25 cellular contexts compared by ENCODE assay signal in genomic region chr6:131073577-131073976, GRCh38.
"Had no signal": no experiment of that assay in that cellular context is flagged by ENCODE, and none has a peak within 500 bp of the region (broad histone marks: within the 10 kb centered on the region; RNA-seq: fewer than 3 reads in every experiment).

No MANE protein-coding gene starts in this region.

- H3K27me3 Mint-ChIP-seq: activated CD8-positive, alpha-beta memory T cell treated with anti-CD3 and anti-CD28 coated beads, Interleukin-2, amount 10 ng/mL, durations not matched to agents 7 days and 5 days; naive thymus-derived CD8-positive, alpha-beta T cell had no signal

- H3K27ac Mint-ChIP-seq: activated CD8-positive, alpha-beta memory T cell treated with anti-CD3 and anti-CD28 coated beads, Interleukin-2, amount 10 ng/mL, durations not matched to agents 7 days and 5 days; activated naive CD4-positive, alpha-beta T cell treated with anti-CD3 and anti-CD28 coated beads, Interleukin-2, amount 50 U/mL, for 72 hours; naive thymus-derived CD8-positive, alpha-beta T cell; T-helper 17 cell had no signal

- H3K36me3 Mint-ChIP-seq: activated CD8-positive, alpha-beta memory T cell treated with anti-CD3 and anti-CD28 coated beads, Interleukin-2, amount 10 ng/mL, durations not matched to agents 7 days and 5 days; activated naive CD4-positive, alpha-beta T cell treated with anti-CD3 and anti-CD28 coated beads, Interleukin-2, amount 50 U/mL, for 72 hours; naive thymus-derived CD8-positive, alpha-beta T cell had no signal

- ATAC-seq: activated CD8-positive, alpha-beta memory T cell treated with anti-CD3 and anti-CD28 coated beads, Interleukin-2, amount 10 ng/mL, durations not matched to agents 7 days and 5 days; body of pancreas; left lung; lower lobe of right lung; naive thymus-derived CD8-positive, alpha-beta T cell; pancreas; T-helper 17 cell had no signal

- DNase-seq: activated CD4-positive, alpha-beta T cell treated with anti-CD3 and anti-CD28 coated beads, Interleukin-2, amount 50 U/mL, for 4 hours; activated CD8-positive, alpha-beta memory T cell treated with anti-CD3 and anti-CD28 coated beads, Interleukin-2, amount 10 ng/mL, durations not matched to agents 7 days and 5 days; activated effector memory CD4-positive, alpha-beta T cell treated with anti-CD3 and anti-CD28 coated beads, Interleukin-2, amount 50 U/mL, for 16 hours; adrenal gland; aorta; body of pancreas; colonic mucosa; effector CD8-positive, alpha-beta T cell; esophagus squamous epithelium; kidney glomerular epithelial cell; left lung; lower lobe of right lung; mesenchymal stem cell; naive thymus-derived CD8-positive, alpha-beta T cell; nucleus accumbens; pancreas; retina; SK-N-SH; stimulated activated CD4-positive, alpha-beta T cell treated with anti-CD3 and anti-CD28 coated beads, Interleukin-12 subunit alpha, Interleukin-12 subunit beta, amount 100 ng/mL, for 4 hours; stimulated activated CD4-positive, alpha-beta T cell treated with anti-CD3 and anti-CD28 coated beads, Interleukin-4, amount 100 ng/mL, for 1 hour; T-helper 17 cell; T1000; WERI-Rb-1 had no signal

- H3K4me1 Mint-ChIP-seq: activated CD8-positive, alpha-beta memory T cell treated with anti-CD3 and anti-CD28 coated beads, Interleukin-2, amount 10 ng/mL, durations not matched to agents 7 days and 5 days; naive thymus-derived CD8-positive, alpha-beta T cell; neural crest cell; T-helper 17 cell had no signal

- H3K4me3 Mint-ChIP-seq: activated CD8-positive, alpha-beta memory T cell treated with anti-CD3 and anti-CD28 coated beads, Interleukin-2, amount 10 ng/mL, durations not matched to agents 7 days and 5 days; naive thymus-derived CD8-positive, alpha-beta T cell; neural crest cell; T-helper 17 cell had no signal
